In genomic region chr3:108985844-108986243, GRCh38 we compare ENCODE assay signal across 1 cellular context.
A peak's percentile ranks its signal among the peaks of the same experiment; 100 is the strongest.
TF ChIP-seq lines count a peak whose summit lies in the region.

No MANE protein-coding gene starts in this region.

TF ChIP-seq in K562, 482 proteins besides CTCF, POLR2A, EP300 and RAD21:
- TF ChIP-seq HNRNPLL (IDR thresholded peaks at IDR 0.05; ENCODE audit: low read depth, low read length, poor library complexity, severe bottlenecking) (no peak), RFX1 (IDR thresholded peaks at IDR 0.05) (peak; percentile 14; the same call in 1 of the 2 replicates), ZNF24 (IDR thresholded peaks at IDR 0.05) (no peak), HSF4 (CRISPR knock-in tag; IDR thresholded peaks at IDR 0.05; ENCODE audit: borderline replicate concordance) (no peak), DIDO1 (tag; IDR thresholded peaks at IDR 0.05; ENCODE audit: low read depth) (no peak), FOXK1 (CRISPR knock-in tag; IDR thresholded peaks at IDR 0.05; ENCODE audit: borderline replicate concordance) (no peak)
